9 cellular contexts compared by ENCODE assay signal in the genomic region with DNA sequence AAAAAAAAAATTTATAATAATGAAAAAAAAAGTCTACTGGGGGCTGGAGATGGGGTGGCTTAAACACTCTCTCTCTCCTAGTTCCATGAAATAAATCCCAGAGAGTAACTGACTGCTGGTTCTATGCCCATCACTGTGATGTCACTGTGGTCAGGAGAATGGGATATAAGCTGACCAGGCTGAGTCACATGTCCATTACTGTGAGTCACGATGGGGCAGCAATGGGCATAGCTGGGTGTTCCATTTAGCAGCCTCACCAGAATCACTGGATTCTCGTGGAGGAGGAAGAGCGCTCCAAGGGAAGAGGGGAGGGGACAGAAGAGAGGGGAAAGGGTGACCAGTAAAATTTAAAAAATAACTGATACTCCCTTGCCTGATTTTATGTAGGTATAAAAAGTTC. TPM values are rescaled to one million over a fixed set of nuclear protein-coding genes. Genes with fewer than 3 reads are reported as not detected.
DNase-seq lines count a peak whose midpoint lies in the region; ATAC-seq and TF ChIP-seq lines count a peak whose summit lies in the region.
"Had no signal": no experiment of that assay in that cellular context is flagged by ENCODE, and none has a peak within 500 bp of the region (broad histone marks: within the 10 kb centered on the region; RNA-seq: fewer than 3 reads in every experiment).

No MANE protein-coding gene starts in this region.

- intact Hi-C loops in activated CD4-positive, alpha-beta T cell treated with anti-CD3 and anti-CD28 coated beads, Interleukin-2, amount 10 ng/mL, durations not matched to agents 24 days and 14 days (cut with micrococcal nuclease): no loop called here

- TF ChIP-seq CTCF in cardiac fibroblast (IDR thresholded peaks at IDR 0.05; ENCODE audit: low read depth, low read length): no peak

- ATAC-seq in activated CD8-positive, alpha-beta memory T cell treated with anti-CD3 and anti-CD28 coated beads, Interleukin-2, amount 10 ng/mL, durations not matched to agents 7 days and 5 days: no peak

- H3K27me3 Mint-ChIP-seq in activated CD4-positive, alpha-beta T cell treated with anti-CD3 and anti-CD28 coated beads, Interleukin-2, amount 10 ng/mL, durations not matched to agents 24 days and 14 days: no peaks in the 10 kb centered on the region
- H3K27me3 Mint-ChIP-seq in activated CD8-positive, alpha-beta memory T cell treated with anti-CD3 and anti-CD28 coated beads, Interleukin-2, amount 10 ng/mL, durations not matched to agents 7 days and 5 days: no peaks in the 10 kb centered on the region

- H3K27ac Mint-ChIP-seq in activated CD4-positive, alpha-beta T cell treated with anti-CD3 and anti-CD28 coated beads, Interleukin-2, amount 10 ng/mL, durations not matched to agents 24 days and 14 days: no peak overlapping the region
- no peak overlapping the region for H3K27ac Mint-ChIP-seq in activated CD8-positive, alpha-beta memory T cell treated with anti-CD3 and anti-CD28 coated beads, Interleukin-2, amount 10 ng/mL, durations not matched to agents 7 days and 5 days

- H3K4me3 ChIP-seq in cardiac fibroblast (replicated peaks in 1 of 2; ENCODE audit: low read depth in 2 of 2, low read length in 2 of 2): no peak overlapping the region

- H3K9me3 Mint-ChIP-seq in activated CD4-positive, alpha-beta T cell treated with anti-CD3 and anti-CD28 coated beads, Interleukin-2, amount 10 ng/mL, durations not matched to agents 24 days and 14 days: no peaks in the 10 kb centered on the region
- H3K9me3 Mint-ChIP-seq in activated CD8-positive, alpha-beta memory T cell treated with anti-CD3 and anti-CD28 coated beads, Interleukin-2, amount 10 ng/mL, durations not matched to agents 7 days and 5 days (ENCODE audit: low read depth): no peaks in the 10 kb centered on the region

- H3K4me1 Mint-ChIP-seq in activated CD4-positive, alpha-beta T cell treated with anti-CD3 and anti-CD28 coated beads, Interleukin-2, amount 10 ng/mL, durations not matched to agents 24 days and 14 days: no peaks in the 10 kb centered on the region
- no peaks in the 10 kb centered on the region for H3K4me1 Mint-ChIP-seq in activated CD8-positive, alpha-beta memory T cell treated with anti-CD3 and anti-CD28 coated beads, Interleukin-2, amount 10 ng/mL, durations not matched to agents 7 days and 5 days

- CTCF ChIA-PET in activated CD8-positive, alpha-beta memory T cell treated with anti-CD3 and anti-CD28 coated beads, Interleukin-2, amount 10 ng/mL, durations not matched to agents 7 days and 5 days (lab: Charles Lee): no interaction called here

- H3K4me3 Mint-ChIP-seq in activated CD4-positive, alpha-beta T cell treated with anti-CD3 and anti-CD28 coated beads, Interleukin-2, amount 10 ng/mL, durations not matched to agents 24 days and 14 days: no peak overlapping the region
- H3K4me3 Mint-ChIP-seq in activated CD8-positive, alpha-beta memory T cell treated with anti-CD3 and anti-CD28 coated beads, Interleukin-2, amount 10 ng/mL, durations not matched to agents 7 days and 5 days: no peak overlapping the region

- H3K36me3 Mint-ChIP-seq in activated CD4-positive, alpha-beta T cell treated with anti-CD3 and anti-CD28 coated beads, Interleukin-2, amount 10 ng/mL, durations not matched to agents 24 days and 14 days (ENCODE audit: low read depth): peaks cover 5% of the 10 kb centered on the region
- H3K36me3 Mint-ChIP-seq in activated CD8-positive, alpha-beta memory T cell treated with anti-CD3 and anti-CD28 coated beads, Interleukin-2, amount 10 ng/mL, durations not matched to agents 7 days and 5 days: peaks cover 3% of the 10 kb centered on the region

- DNase-seq in AG20443 (ENCODE audit: low spot score) (peak; percentile 91), LoVo (ENCODE audit: low spot score) (peak; percentile 48), cardiac fibroblast (ENCODE audit: low read depth in 2 of 2) (peak; percentile 89 to 91), lung microvascular endothelial cell (ENCODE audit: low read depth in 2 of 2) (peak; percentile 69 to 88), mesenteric fat pad (ENCODE audit: low spot score) (no peak)
- DNase-seq in activated CD4-positive, alpha-beta T cell treated with anti-CD3 and anti-CD28 coated beads, Interleukin-2, amount 10 ng/mL, durations not matched to agents 24 days and 14 days: no peak
- DNase-seq in activated CD8-positive, alpha-beta memory T cell treated with anti-CD3 and anti-CD28 coated beads, Interleukin-2, amount 10 ng/mL, durations not matched to agents 7 days and 5 days: no peak
- no peak for DNase-seq in central memory CD4-positive, alpha-beta T cell
- DNase-seq: DND-41 had no signal

RNA-seq across cellular contexts. Expression of a gene that starts 37.1 kb away (rescaled TPM):
- 6.5 TPM in 2 replicates for total RNA-seq in lung microvascular endothelial cell
- 34.0 and 34.5 TPM in 2 replicates for total RNA-seq in activated CD4-positive, alpha-beta T cell treated with anti-CD3 and anti-CD28 coated beads, Interleukin-2, amount 10 ng/mL, durations not matched to agents 24 days and 14 days
- total RNA-seq in activated CD8-positive, alpha-beta memory T cell treated with anti-CD3 and anti-CD28 coated beads, Interleukin-2, amount 10 ng/mL, durations not matched to agents 7 days and 5 days: 10 to 100 TPM; 40.9 to 49.2 TPM
- total RNA-seq in mesenteric fat pad: 5.6 TPM

RNA-seq across cellular contexts. Expression of a gene that starts 38.1 kb away (rescaled TPM):
- total RNA-seq in lung microvascular endothelial cell (80.9 and 95.2 TPM in 2 replicates), mesenteric fat pad (89.2 TPM)
- total RNA-seq in activated CD4-positive, alpha-beta T cell treated with anti-CD3 and anti-CD28 coated beads, Interleukin-2, amount 10 ng/mL, durations not matched to agents 24 days and 14 days: 134 and 149 TPM in 2 replicates
- total RNA-seq in activated CD8-positive, alpha-beta memory T cell treated with anti-CD3 and anti-CD28 coated beads, Interleukin-2, amount 10 ng/mL, durations not matched to agents 7 days and 5 days: 100 to 1,000 TPM; 103 to 125 TPM

RNA-seq across cellular contexts. Expression of a gene that starts 48.3 kb away (rescaled TPM):
- total RNA-seq in lung microvascular endothelial cell (13.3 and 18.8 TPM in 2 replicates), mesenteric fat pad (26.6 TPM)
- 22.3 and 23.4 TPM in 2 replicates for total RNA-seq in activated CD4-positive, alpha-beta T cell treated with anti-CD3 and anti-CD28 coated beads, Interleukin-2, amount 10 ng/mL, durations not matched to agents 24 days and 14 days
- 10 to 100 TPM; 24.2 to 24.5 TPM for total RNA-seq in activated CD8-positive, alpha-beta memory T cell treated with anti-CD3 and anti-CD28 coated beads, Interleukin-2, amount 10 ng/mL, durations not matched to agents 7 days and 5 days

Comparison
In these comparisons a context has a peak if more than half of its experiments do, and no peak if none do; other contexts are left out.
1. DNase-seq: peak in AG20443 (single experiment), LoVo (single experiment), cardiac fibroblast (2 of 2) and lung microvascular endothelial cell (2 of 2); none in activated CD4-positive, alpha-beta T cell treated with anti-CD3 and anti-CD28 coated beads, Interleukin-2, amount 10 ng/mL, durations not matched to agents 24 days and 14 days (single experiment), activated CD8-positive, alpha-beta memory T cell treated with anti-CD3 and anti-CD28 coated beads, Interleukin-2, amount 10 ng/mL, durations not matched to agents 7 days and 5 days (single experiment), central memory CD4-positive, alpha-beta T cell (single experiment) and mesenteric fat pad (single experiment).